In genomic region chr16:85860413-85861094, GRCh38 we compare ENCODE assay signal across 1 cellular context.
TF ChIP-seq lines count a peak whose summit lies in the region.

No MANE protein-coding gene starts in this region.

TF ChIP-seq in GM12878, 131 proteins besides CTCF, POLR2A, EP300 and RAD21 (continued from another document and continues in another):
- peak; percentile 47; the same call in 1 of the 2 replicates for TF ChIP-seq NFIC (IDR thresholded peaks at IDR 0.05; ENCODE audit: low read depth, low read length)
- TF ChIP-seq WRNIP1 (IDR thresholded peaks at IDR 0.05; ENCODE audit: borderline replicate concordance, low read depth, low read length): no peak
- TF ChIP-seq PKNOX1 (IDR thresholded peaks at IDR 0.05): peak; percentile 57; the same call in 1 of the 2 replicates
- TF ChIP-seq PAX8 (IDR thresholded peaks at IDR 0.05): no peak
- TF ChIP-seq JUNB (IDR thresholded peaks at IDR 0.05): peak; percentile 44
- no peak for TF ChIP-seq TAF1 (IDR thresholded peaks at IDR 0.05; ENCODE audit: borderline replicate concordance, low read depth, low read length)
- TF ChIP-seq ATF3 (IDR thresholded peaks at IDR 0.05; ENCODE audit: borderline replicate concordance, extremely low read depth, low read depth, low read length): no peak
- peak; percentile 76 to 96 for TF ChIP-seq SRF (IDR thresholded peaks at IDR 0.05; ENCODE audit: low read depth in 2 of 2, low read length in 2 of 2)
- no peak for TF ChIP-seq EZH2 (IDR thresholded peaks at IDR 0.05; ENCODE audit: borderline replicate concordance, control insufficient read depth, low read depth, low read length)
- TF ChIP-seq BMI1 (IDR thresholded peaks at IDR 0.05; ENCODE audit: borderline replicate concordance): no peak
- no peak for TF ChIP-seq NFYA (IDR thresholded peaks at IDR 0.05; ENCODE audit: borderline replicate concordance, low read depth, low read length)
- no peak for TF ChIP-seq ZNF687 (IDR thresholded peaks at IDR 0.05)
- no peak for TF ChIP-seq NFXL1 (IDR thresholded peaks at IDR 0.05; ENCODE audit: borderline replicate concordance)
- TF ChIP-seq HCFC1 (IDR thresholded peaks at IDR 0.05; ENCODE audit: low read length): no peak
- no peak for TF ChIP-seq CHD1 (IDR thresholded peaks at IDR 0.05; ENCODE audit: low read depth, low read length)
- peak; percentile 64 for TF ChIP-seq GATAD2B (conservative IDR thresholded peaks at IDR 0.05; ENCODE audit: low read depth)
- no peak for TF ChIP-seq KAT2A (conservative IDR thresholded peaks at IDR 0.05; ENCODE audit: control insufficient read depth, low read depth, low read length)
- peak; percentile 68; the same call in 1 of the 2 replicates for TF ChIP-seq RELB (IDR thresholded peaks at IDR 0.05; ENCODE audit: low read depth)
- TF ChIP-seq IKZF1 (conservative IDR thresholded peaks at IDR 0.05): peak; percentile 92
- TF ChIP-seq SUPT20H (IDR thresholded peaks at IDR 0.05; ENCODE audit: borderline replicate concordance, control insufficient read depth, low read depth, low read length): no peak
- no peak for TF ChIP-seq GABPA (IDR thresholded peaks at IDR 0.05; ENCODE audit: low read depth)
- no peak for TF ChIP-seq MXI1 (IDR thresholded peaks at IDR 0.05; ENCODE audit: low read depth, low read length)
- TF ChIP-seq IRF5 (IDR thresholded peaks at IDR 0.05; ENCODE audit: borderline replicate concordance): no peak
- no peak for TF ChIP-seq ZBTB11 (CRISPR knock-in tag; IDR thresholded peaks at IDR 0.05)
- TF ChIP-seq SPI1 (IDR thresholded peaks at IDR 0.05; ENCODE audit: borderline replicate concordance, insufficient read depth, low read depth, low read length): peak; percentile 94
- TF ChIP-seq RB1 (IDR thresholded peaks at IDR 0.05; ENCODE audit: borderline replicate concordance): no peak
- TF ChIP-seq ZZZ3 (IDR thresholded peaks at IDR 0.05; ENCODE audit: control insufficient read depth, insufficient read length, low read depth): no peak
- TF ChIP-seq ELK1 (IDR thresholded peaks at IDR 0.05; ENCODE audit: low read depth, low read length): no peak
- TF ChIP-seq TCF12 (IDR thresholded peaks at IDR 0.05; ENCODE audit: low read depth, low read length): peak; percentile 83
- no peak for TF ChIP-seq SMAD5 (IDR thresholded peaks at IDR 0.05; ENCODE audit: low read depth)
- TF ChIP-seq DPF2 (IDR thresholded peaks at IDR 0.05): peak; percentile 43
- peak; percentile 14 for TF ChIP-seq RELA (IDR thresholded peaks at IDR 0.05; ENCODE audit: borderline replicate concordance, partially characterized antibody)
- TF ChIP-seq SMC3 (IDR thresholded peaks at IDR 0.05; ENCODE audit: borderline replicate concordance, low read length): no peak
- no peak for TF ChIP-seq SMAD1 (IDR thresholded peaks at IDR 0.05; ENCODE audit: low read depth, partially characterized antibody)
- TF ChIP-seq NR2F1 (conservative IDR thresholded peaks at IDR 0.05): no peak
- TF ChIP-seq E4F1 (IDR thresholded peaks at IDR 0.05; ENCODE audit: borderline replicate concordance, partially characterized antibody): no peak
- TF ChIP-seq NBN (IDR thresholded peaks at IDR 0.05): no peak
- no peak for TF ChIP-seq CUX1 (IDR thresholded peaks at IDR 0.05; ENCODE audit: insufficient replicate concordance, low read depth, low read length)
